11 cellular contexts compared by ENCODE assay signal in the genomic region with DNA sequence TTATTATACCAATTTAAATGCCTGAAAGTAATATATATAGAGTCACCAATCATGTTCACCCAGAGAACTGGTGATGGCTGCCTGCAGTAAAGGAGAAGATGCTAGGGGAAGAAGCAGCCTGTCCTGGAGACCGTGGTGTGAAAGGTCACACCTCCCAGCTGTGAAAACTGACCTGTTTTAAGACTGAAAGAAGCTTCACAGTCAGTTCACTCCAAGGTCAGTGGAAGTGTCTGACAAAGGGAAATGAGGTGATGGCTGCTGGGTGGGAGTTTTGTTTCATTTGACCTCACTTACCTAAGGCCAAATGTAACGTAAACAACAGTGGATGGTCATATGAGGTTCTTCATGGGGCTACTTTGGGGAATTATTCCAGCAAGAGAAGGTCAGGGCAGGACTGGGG.
A peak's percentile ranks its signal among the peaks of the same experiment; 100 is the strongest.
DNase-seq lines count a peak whose midpoint lies in the region; ATAC-seq and TF ChIP-seq lines count a peak whose summit lies in the region.
"Had no signal": no experiment of that assay in that cellular context is flagged by ENCODE, and none has a peak within 500 bp of the region (broad histone marks: within the 10 kb centered on the region; RNA-seq: fewer than 3 reads in every experiment).

No MANE protein-coding gene starts in this region.

- H3K27ac Mint-ChIP-seq in naive thymus-derived CD4-positive, alpha-beta T cell: peak overlapping the region; percentile 4 to 100 (median 91)

- H3K4me1 ChIP-seq in naive thymus-derived CD4-positive, alpha-beta T cell (ENCODE audit: control insufficient read depth in 2 of 2, insufficient read depth in 2 of 2, low read length in 2 of 2): peaks cover 29 to 70% of the 10 kb centered on the region in 2 donors
- H3K4me1 ChIP-seq in body of pancreas: no peaks in the 10 kb centered on the region

- TF ChIP-seq POLR2A in body of pancreas (IDR thresholded peaks at IDR 0.05): no peak

- H3K4me3 Mint-ChIP-seq in naive thymus-derived CD4-positive, alpha-beta T cell: peak overlapping the region in 1 of 10 donors; percentile 1
- H3K4me3 Mint-ChIP-seq: T-helper 1 cell treated with Interleukin-12 subunit alpha and Interleukin-12 subunit beta and Interleukin-4 antibody, amounts not matched to agents 30 μg/mL and 1 μg/mL, for 36 hours had no signal

- no peak for DNase-seq in naive thymus-derived CD4-positive, alpha-beta T cell
- DNase-seq in body of pancreas (no peak), SW480 (ENCODE audit: low spot score) (no peak), brain microvascular endothelial cell (no peak)
- DNase-seq: DND-41, heart right ventricle, NCI-H524 had no signal

- ATAC-seq in GM18870 (IDR thresholded peaks at IDR 0.05; ENCODE audit: unreplicated experiment) (peak; percentile 77), GM21576 (IDR thresholded peaks at IDR 0.05; ENCODE audit: unreplicated experiment) (peak; percentile 64), HG03280 (IDR thresholded peaks at IDR 0.05; ENCODE audit: unreplicated experiment) (peak; percentile 77), body of pancreas (no peak)
- peak; percentile 25 for ATAC-seq in naive thymus-derived CD4-positive, alpha-beta T cell
- ATAC-seq: heart right ventricle had no signal

- no peaks in the 10 kb centered on the region for H3K36me3 ChIP-seq in naive thymus-derived CD4-positive, alpha-beta T cell (ENCODE audit: control insufficient read depth in 2 of 3, insufficient read depth in 3 of 3, low read length in 3 of 3)
- no peaks in the 10 kb centered on the region for H3K36me3 ChIP-seq in body of pancreas (replicated peaks in 1 of 2; ENCODE audit: insufficient read depth in 1 of 2, low read depth in 2 of 2)
- H3K36me3 ChIP-seq in brain microvascular endothelial cell (replicated peaks): no peaks in the 10 kb centered on the region
- H3K36me3 ChIP-seq: heart right ventricle had no signal

- H3K27me3 Mint-ChIP-seq in naive thymus-derived CD4-positive, alpha-beta T cell: no peaks in the 10 kb centered on the region

- H3K4me1 Mint-ChIP-seq in naive thymus-derived CD4-positive, alpha-beta T cell: peaks cover 60 to 96% (median 92%) of the 10 kb centered on the region in 7 donors

- H3K9me3 ChIP-seq in naive thymus-derived CD4-positive, alpha-beta T cell (ENCODE audit: control insufficient read depth in 2 of 3, low read length in 3 of 3): no peaks in the 10 kb centered on the region
- no peaks in the 10 kb centered on the region for H3K9me3 ChIP-seq in body of pancreas
- H3K9me3 ChIP-seq: heart right ventricle had no signal

- POLR2A ChIA-PET in naive thymus-derived CD4-positive, alpha-beta T cell (lab: Charles Lee): interaction anchor here (4.9 kb wide), 1 partner anchor 12 kb away, joined by 63 read pairs; no protein-coding TSS in a partner anchor

- in situ Hi-C loops in brain microvascular endothelial cell (cut with HindIII; ENCODE audit: low pct_ligation_motif_present, low sequenced_read_pairs): no loop called here

- CTCF ChIA-PET in naive thymus-derived CD4-positive, alpha-beta T cell (lab: Charles Lee): interaction anchor here (0.6 to 1.0 kb wide), 2 partner anchors 11 to 15 kb away, joined by 3 to 4 read pairs; no protein-coding TSS in a partner anchor

- intact Hi-C loops in naive thymus-derived CD4-positive, alpha-beta T cell (cut with micrococcal nuclease): no loop called here
- intact Hi-C loops in body of pancreas (cut with DNase I): no loop called here

- H3K9me3 Mint-ChIP-seq in naive thymus-derived CD4-positive, alpha-beta T cell: peaks cover 0 to 13% (median 0%) of the 10 kb centered on the region in 11 donors

- no peak for TF ChIP-seq CTCF in body of pancreas (IDR thresholded peaks at IDR 0.05)
- no peak for TF ChIP-seq CTCF in brain microvascular endothelial cell (IDR thresholded peaks at IDR 0.05; ENCODE audit: low read depth, low read length, missing control alignments)

- no peak overlapping the region for H3K27ac ChIP-seq in naive thymus-derived CD4-positive, alpha-beta T cell (ENCODE audit: low read depth, low read length)
- H3K27ac ChIP-seq in body of pancreas (no peak overlapping the region), brain microvascular endothelial cell (no peak overlapping the region)

- no peaks in the 10 kb centered on the region for H3K27me3 ChIP-seq in naive thymus-derived CD4-positive, alpha-beta T cell (ENCODE audit: control insufficient read depth in 2 of 2, insufficient read depth in 2 of 2, low read length in 2 of 2)
- H3K27me3 ChIP-seq in body of pancreas: no peaks in the 10 kb centered on the region
- no peaks in the 10 kb centered on the region for H3K27me3 ChIP-seq in brain microvascular endothelial cell (replicated peaks)
- H3K27me3 ChIP-seq: heart right ventricle had no signal

- H3K4me3 ChIP-seq in naive thymus-derived CD4-positive, alpha-beta T cell (ENCODE audit: low read length): no peak overlapping the region
- no peak overlapping the region for H3K4me3 ChIP-seq in body of pancreas
- H3K4me3 ChIP-seq in brain microvascular endothelial cell (ENCODE audit: low read depth, low read length): no peak overlapping the region
- H3K4me3 ChIP-seq: heart right ventricle had no signal

- 73 to 74% methylated on average over 2 of the region's 2 CpGs for WGBS in body of pancreas, 2 donors

- H3K36me3 Mint-ChIP-seq in naive thymus-derived CD4-positive, alpha-beta T cell: peaks cover 0 to 26% (median 0%) of the 10 kb centered on the region in 5 donors
